1 cellular context compared by ENCODE assay signal in genomic region chr13:30746816-30747215, GRCh38.
TF ChIP-seq lines count a peak whose summit lies in the region.

No MANE protein-coding gene starts in this region.

TF ChIP-seq in HepG2, 621 proteins besides CTCF, POLR2A, EP300 and RAD21:
- TF ChIP-seq PHF21A (CRISPR knock-in tag; IDR thresholded peaks at IDR 0.05), result 0 out of 2 replicates have a peak, but pooled peaks have one; percentile 8
- 0 out of 2 replicates have a peak, but pooled peaks have one; percentile 11 for TF ChIP-seq ZBTB37 (CRISPR knock-in tag; IDR thresholded peaks at IDR 0.05)
- TF ChIP-seq ZBTB10 (CRISPR knock-in tag; IDR thresholded peaks at IDR 0.05; ENCODE audit: borderline replicate concordance), result no peak
- TF ChIP-seq NBN (conservative IDR thresholded peaks at IDR 0.05), result no peak
- TF ChIP-seq ZBTB8A (CRISPR knock-in tag; IDR thresholded peaks at IDR 0.05; ENCODE audit: borderline replicate concordance, low read depth), result no peak
- no peak for TF ChIP-seq ZNF225 (CRISPR knock-in tag; IDR thresholded peaks at IDR 0.05)
- no peak for TF ChIP-seq ZNF879 (CRISPR knock-in tag; IDR thresholded peaks at IDR 0.05)
